14 cellular contexts compared by ENCODE assay signal in genomic region chr4:173281001-173281400, GRCh38. TPM values are rescaled to one million over a fixed set of nuclear protein-coding genes. Genes with fewer than 3 reads are reported as not detected.
DNase-seq lines count a peak whose midpoint lies in the region; ATAC-seq, FAIRE-seq and TF ChIP-seq lines count a peak whose summit lies in the region.
"Had no signal": no experiment of that assay in that cellular context is flagged by ENCODE, and none has a peak within 500 bp of the region (broad histone marks: within the 10 kb centered on the region; RNA-seq: fewer than 3 reads in every experiment).

No MANE protein-coding gene starts in this region.

- TF ChIP-seq POLR2A in GM12891 (IDR thresholded peaks at IDR 0.05; ENCODE audit: low read depth, low read length), result no peak

- FAIRE-seq in GM12891 (lab: Jason Lieb, UNC), result peak; percentile 69

- H3K4me1 Mint-ChIP-seq in dendritic cell treated with granulocyte-macrophage colony-stimulating factor and Interleukin-4, amounts not matched to agents 40 ng/mL and 50 ng/mL, for 4 days (ENCODE audit: low read depth), result peaks cover 43% of the 10 kb centered on the region

- peaks cover 10% of the 10 kb centered on the region for H3K36me3 Mint-ChIP-seq in dendritic cell treated with granulocyte-macrophage colony-stimulating factor and Interleukin-4, amounts not matched to agents 40 ng/mL and 50 ng/mL, for 4 days (ENCODE audit: low read depth)

- peak overlapping the region; percentile 68 for H3K4me3 Mint-ChIP-seq in dendritic cell treated with granulocyte-macrophage colony-stimulating factor and Interleukin-4, amounts not matched to agents 40 ng/mL and 50 ng/mL, for 4 days
- H3K4me3 Mint-ChIP-seq: activated T-helper 1 cell treated with anti-CD3 and anti-CD28 coated beads, Interleukin-12 subunit alpha, Interleukin-12 subunit beta, Interleukin-2, Interleukin-4 antibody, amounts not matched to agents 30 ng/mL and 10 ng/mL and 1 ng/mL, durations not matched to agents 14 hours and 24 hours and 36 hours had no signal

- peak; percentile 37 for ATAC-seq in GM21528 (IDR thresholded peaks at IDR 0.05; ENCODE audit: low FRiP score, unreplicated experiment)
- ATAC-seq in GM18870 (IDR thresholded peaks at IDR 0.05; ENCODE audit: unreplicated experiment), result no peak
- no peak for ATAC-seq in esophagus mucosa
- ATAC-seq in SK-N-SH treated with all-trans-retinoic acid at 6 μM for 48 hours, result no peak

- H3K9me3 Mint-ChIP-seq in dendritic cell treated with granulocyte-macrophage colony-stimulating factor and Interleukin-4, amounts not matched to agents 40 ng/mL and 50 ng/mL, for 4 days, result no peaks in the 10 kb centered on the region

- H3K27ac Mint-ChIP-seq in dendritic cell treated with granulocyte-macrophage colony-stimulating factor and Interleukin-4, amounts not matched to agents 40 ng/mL and 50 ng/mL, for 4 days, result peak overlapping the region; percentile 88
- H3K27ac Mint-ChIP-seq: activated T-helper 1 cell treated with anti-CD3 and anti-CD28 coated beads, Interleukin-12 subunit alpha, Interleukin-12 subunit beta, Interleukin-2, Interleukin-4 antibody, amounts not matched to agents 30 ng/mL and 10 ng/mL and 1 ng/mL, durations not matched to agents 14 hours and 24 hours and 36 hours; memory B cell had no signal

- DNase-seq in GM12891 (ENCODE audit: insufficient read length, low spot score) (no peak), MV-4-11 (lab: John Stamatoyannopoulos, UW) (peak; percentile 22), AG08395 (ENCODE audit: low spot score) (no peak)
- DNase-seq: activated CD4-positive, alpha-beta T cell treated with anti-CD3 and anti-CD28 coated beads, Interleukin-2, amount 50 U/mL, for 4 hours; C1 segment of cervical spinal cord; foreskin fibroblast; stomach had no signal

- intact Hi-C loops in dendritic cell treated with granulocyte-macrophage colony-stimulating factor and Interleukin-4, amounts not matched to agents 40 ng/mL and 50 ng/mL, for 4 days (cut with micrococcal nuclease), result no loop called here

- no peaks in the 10 kb centered on the region for H3K27me3 Mint-ChIP-seq in dendritic cell treated with granulocyte-macrophage colony-stimulating factor and Interleukin-4, amounts not matched to agents 40 ng/mL and 50 ng/mL, for 4 days
- H3K27me3 Mint-ChIP-seq: memory B cell had no signal

TF ChIP-seq in GM12891, 5 proteins besides CTCF, POLR2A, EP300 and RAD21:
- TF ChIP-seq POLR2AphosphoS5 (IDR thresholded peaks at IDR 0.05; ENCODE audit: low read depth, low read length) (no peak), PAX5 (IDR thresholded peaks at IDR 0.05; ENCODE audit: insufficient read depth, low read length, severe bottlenecking) (no peak), SPI1 (IDR thresholded peaks at IDR 0.05; ENCODE audit: low read depth, low read length) (no peak), TAF1 (IDR thresholded peaks at IDR 0.05; ENCODE audit: low read depth, low read length) (no peak), POU2F2 (IDR thresholded peaks at IDR 0.05; ENCODE audit: low read depth, low read length) (no peak)

TF ChIP-seq in SK-N-SH treated with all-trans-retinoic acid at 6 μM for 48 hours, 23 proteins besides CTCF, POLR2A, EP300 and RAD21:
- no peak for TF ChIP-seq ARNTL (CRISPR knock-in tag; IDR thresholded peaks at IDR 0.05; ENCODE audit: borderline replicate concordance, low read depth)
- TF ChIP-seq RARB (CRISPR knock-in tag; IDR thresholded peaks at IDR 0.05), result no peak
- no peak for TF ChIP-seq OSR1 (CRISPR knock-in tag; IDR thresholded peaks at IDR 0.05)
- TF ChIP-seq PPARA (CRISPR knock-in tag; IDR thresholded peaks at IDR 0.05; ENCODE audit: borderline replicate concordance), result no peak
- no peak for TF ChIP-seq PATZ1 (CRISPR knock-in tag; IDR thresholded peaks at IDR 0.05; ENCODE audit: borderline replicate concordance)
TF ChIP-seq in SK-N-SH treated with all-trans-retinoic acid at 6 μM for 48 hours: peak in this region for 0.

RNA-seq across cellular contexts. Expression of gene HMGB2, which starts 53.2 kb away (rescaled TPM):
- 327 TPM for polyA plus RNA-seq in GM12891 (2012; ENCODE audit: low read depth, missing spikeins)
- total RNA-seq in esophagus mucosa, result 85.0 TPM
